In the genomic region with DNA sequence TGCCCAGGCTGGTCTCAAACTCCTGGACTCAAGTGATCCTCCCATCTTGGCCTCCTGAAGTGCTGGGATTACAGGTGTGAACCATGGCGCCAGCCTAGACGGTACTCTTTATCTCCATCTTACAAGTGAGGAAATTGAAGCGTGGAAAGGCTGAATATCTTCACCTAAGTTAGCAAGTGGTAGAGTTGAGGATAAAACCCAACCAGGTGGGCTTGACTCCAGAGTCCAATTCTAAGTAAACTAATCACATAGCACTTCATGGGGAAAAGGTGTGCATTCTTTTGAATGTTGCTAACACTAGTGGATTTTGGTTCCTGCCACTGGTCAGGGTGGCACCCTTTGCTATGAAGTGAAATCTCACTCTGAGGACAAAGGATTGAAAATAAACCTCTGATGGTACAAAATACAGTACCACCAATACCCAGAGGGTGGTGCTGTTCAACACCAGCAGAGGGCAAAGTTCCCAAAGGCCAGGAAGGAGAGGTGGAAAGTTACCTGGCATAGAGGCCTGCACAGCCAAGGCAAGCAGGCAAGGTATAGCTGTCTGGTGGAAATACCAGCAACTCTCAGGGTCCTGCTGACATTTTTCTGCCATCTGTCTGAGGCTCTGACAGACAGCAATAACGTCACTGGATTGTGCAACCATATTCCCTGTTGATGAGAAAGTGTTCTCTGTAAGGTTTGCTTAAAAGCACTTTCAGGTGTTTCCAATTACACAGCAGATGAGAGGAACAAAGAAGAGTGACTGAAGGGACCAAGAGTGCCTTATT, we compare ENCODE assay signal across 1 cellular context.
TF ChIP-seq lines count a peak whose summit lies in the region.

No MANE protein-coding gene starts in this region.

TF ChIP-seq in GM12878, 131 proteins besides CTCF, POLR2A, EP300 and RAD21:
- TF ChIP-seq SMC3 (IDR thresholded peaks at IDR 0.05; ENCODE audit: borderline replicate concordance, low read length) (peak; percentile 61; the same call in 1 of the 2 replicates), TARDBP (IDR thresholded peaks at IDR 0.05; ENCODE audit: borderline replicate concordance) (no peak), IRF4 (IDR thresholded peaks at IDR 0.05; ENCODE audit: low read depth, low read length) (no peak), SIX5 (IDR thresholded peaks at IDR 0.05; ENCODE audit: low read depth, low read length, severe bottlenecking) (no peak)
